ENCODE assay signal across 18 cellular contexts in genomic region chr11:62976109-62976508, GRCh38. TPM values are rescaled to one million over a fixed set of nuclear protein-coding genes. Genes with fewer than 3 reads are reported as not detected.
A peak's percentile ranks its signal among the peaks of the same experiment; 100 is the strongest.
DNase-seq lines count a peak whose midpoint lies in the region; ATAC-seq and TF ChIP-seq lines count a peak whose summit lies in the region.
"Had no signal": no experiment of that assay in that cellular context is flagged by ENCODE, and none has a peak within 500 bp of the region (broad histone marks: within the 10 kb centered on the region; RNA-seq: fewer than 3 reads in every experiment).

No MANE protein-coding gene starts in this region.

- no peak overlapping the region for H2AFZ ChIP-seq in SK-N-SH (ENCODE audit: low read depth)
- H2AFZ ChIP-seq in Karpas-422 (ENCODE audit: low read length) = no peak overlapping the region
- H2AFZ ChIP-seq: PC-9 had no signal

- H3K36me3 ChIP-seq in SK-N-SH (replicated peaks in 1 of 2; ENCODE audit: control insufficient read depth in 1 of 2, insufficient read depth in 2 of 2, low read length in 1 of 2) (no peaks in the 10 kb centered on the region), Karpas-422 (ENCODE audit: insufficient read depth, low read length) (no peaks in the 10 kb centered on the region)

- H3K4me3 ChIP-seq in SK-N-SH (ENCODE audit: low read depth in 2 of 2, low read length in 1 of 2) = no peak overlapping the region
- no peak overlapping the region for H3K4me3 ChIP-seq in Karpas-422 (ENCODE audit: low read length)
- H3K4me3 ChIP-seq: PC-9, SK-N-MC had no signal

- TF ChIP-seq EP300 in SK-N-SH (IDR thresholded peaks at IDR 0.05; ENCODE audit: borderline replicate concordance in 1 of 2, low read depth in 1 of 2, low read length in 1 of 2) = no peak

- H3F3A ChIP-seq in SK-N-SH (replicated peaks; ENCODE audit: insufficient read depth) = no peaks in the 10 kb centered on the region

- no peak overlapping the region for H3K27ac Mint-ChIP-seq in progenitor cell of endocrine pancreas
- H3K27ac Mint-ChIP-seq: H9 had no signal

- H3K9me2 ChIP-seq in SK-N-SH (no peaks in the 10 kb centered on the region), Karpas-422 (replicated peaks; ENCODE audit: insufficient read depth, low read length) (no peaks in the 10 kb centered on the region)

- POLR2A ChIA-PET in SK-N-SH (lab: Yijun Ruan, JAX) = interaction anchor here (1.1 kb wide), 1 partner anchor 135 kb away, joined by 4 read pairs; no protein-coding TSS in a partner anchor

- no peaks in the 10 kb centered on the region for H3K36me3 Mint-ChIP-seq in progenitor cell of endocrine pancreas (ENCODE audit: insufficient read depth)

- in situ Hi-C loops in SK-MEL-5 (cut with HindIII; ENCODE audit: low pct_unique_long_range_greater_than_20kb, low sequenced_read_pairs) = no loop called here

- peak; percentile 48 for DNase-seq in SK-N-SH
- DNase-seq in Karpas-422 = peak; percentile 80
- DNase-seq in SK-MEL-5 (ENCODE audit: low read depth, low spot score) = peak; percentile 45
- DNase-seq in progenitor cell of endocrine pancreas (ENCODE audit: low spot score, unreplicated experiment) = no peak
- DNase-seq: C1 segment of cervical spinal cord, EL, H9, NCI-H1048, NCI-H146, NCI-H2081 treated with DMSO at 0.1 percent for 48 hours, NCI-H226, NCI-H524 treated with DMSO at 0.1 percent for 48 hours, PC-9 had no signal

- H3K4me1 ChIP-seq in SK-N-SH (ENCODE audit: control insufficient read depth in 1 of 2, insufficient read depth in 2 of 2, low read depth in 1 of 2, low read length in 1 of 2) (peaks cover 0 to 10% of the 10 kb centered on the region in 2 experiments; a peak in 1 of 4 replicates), Karpas-422 (ENCODE audit: low read length) (no peaks in the 10 kb centered on the region)

- WGBS in SK-N-SH (ENCODE audit: low lambda C conversion rate) = 35% methylated on average over 5 of the region's 5 CpGs

- no peak for TF ChIP-seq RAD21 in SK-N-SH (IDR thresholded peaks at IDR 0.05; ENCODE audit: low read length)

- H3K27me3 ChIP-seq in SK-N-SH (ENCODE audit: insufficient read depth) (no peaks in the 10 kb centered on the region), Karpas-422 (ENCODE audit: low read length) (no peaks in the 10 kb centered on the region)

- H3K9ac ChIP-seq in SK-N-SH (no peak overlapping the region), Karpas-422 (ENCODE audit: low read length) (no peak overlapping the region)

- no peaks in the 10 kb centered on the region for H4K20me1 ChIP-seq in SK-N-SH (ENCODE audit: insufficient read depth)
- no peaks in the 10 kb centered on the region for H4K20me1 ChIP-seq in Karpas-422 (ENCODE audit: insufficient read depth, low read depth, low read length)

- no peak overlapping the region for H3K4me3 Mint-ChIP-seq in progenitor cell of endocrine pancreas (ENCODE audit: low read depth)
- H3K4me3 Mint-ChIP-seq: H9 had no signal

- H3K9me3 ChIP-seq in SK-N-SH (no peaks in the 10 kb centered on the region), Karpas-422 (ENCODE audit: low read length) (no peaks in the 10 kb centered on the region)

- H3K4me2 ChIP-seq in SK-N-SH (no peak overlapping the region), Karpas-422 (ENCODE audit: low read depth, low read length, poor library complexity, severe bottlenecking) (no peak overlapping the region)
- H3K4me2 ChIP-seq: PC-9 had no signal

- H3K9me3 Mint-ChIP-seq in progenitor cell of endocrine pancreas (ENCODE audit: low read depth) = no peaks in the 10 kb centered on the region
- H3K9me3 Mint-ChIP-seq: H9 had no signal

- H3K4me1 Mint-ChIP-seq in progenitor cell of endocrine pancreas (ENCODE audit: low read depth) = no peaks in the 10 kb centered on the region

- H3K79me2 ChIP-seq in SK-N-SH (ENCODE audit: insufficient read depth) (no peaks in the 10 kb centered on the region), Karpas-422 (ENCODE audit: low read length) (no peaks in the 10 kb centered on the region)

- ATAC-seq in SK-N-SH treated with all-trans-retinoic acid at 6 μM for 48 hours (no peak), HG02973 (IDR thresholded peaks at IDR 0.05; ENCODE audit: unreplicated experiment) (no peak), HG03280 (IDR thresholded peaks at IDR 0.05; ENCODE audit: unreplicated experiment) (no peak)

- H3K27ac ChIP-seq in SK-N-SH (ENCODE audit: low read depth in 2 of 2, low read length in 1 of 2) (no peak overlapping the region), Karpas-422 (ENCODE audit: low read length) (no peak overlapping the region)
- H3K27ac ChIP-seq: PC-9, SK-N-MC had no signal

- H3K27me3 Mint-ChIP-seq in progenitor cell of endocrine pancreas = peaks cover 22% of the 10 kb centered on the region

- CTCF ChIA-PET in SK-N-SH (lab: Yijun Ruan, JAX) = interaction anchor here (1.1 to 8.4 kb wide), 16 partner anchors 8 to 78 kb away, joined by 3 to 107 read pairs (median 8); partner anchors contain the start of gene SLC22A6

- TF ChIP-seq CTCF in SK-N-SH (IDR thresholded peaks at IDR 0.05) (no peak), progenitor cell of endocrine pancreas (IDR thresholded peaks at IDR 0.05; ENCODE audit: unreplicated experiment) (no peak)

TF ChIP-seq in SK-N-SH, 30 proteins besides CTCF, POLR2A, EP300 and RAD21 (continues in another document):
- no peak for TF ChIP-seq FOSL2 (IDR thresholded peaks at IDR 0.05; ENCODE audit: borderline replicate concordance, low read depth)

TF ChIP-seq in SK-N-SH treated with all-trans-retinoic acid at 6 μM for 48 hours, 23 proteins besides CTCF, POLR2A, EP300 and RAD21:
- TF ChIP-seq BACH2 (CRISPR knock-in tag; IDR thresholded peaks at IDR 0.05; ENCODE audit: borderline replicate concordance) = no peak
- no peak for TF ChIP-seq OSR1 (CRISPR knock-in tag; IDR thresholded peaks at IDR 0.05)
- no peak for TF ChIP-seq GLIS3 (CRISPR knock-in tag; IDR thresholded peaks at IDR 0.05)

RNA-seq across cellular contexts. Expression of gene SLC22A6, which starts 8.7 kb away (rescaled TPM):
- polyA plus RNA-seq in SK-N-SH (2012; rRNA removed) = not detected in 2 replicates
- not detected in 2 replicates for polyA plus RNA-seq in SK-N-SH (2012; cell fraction: cytosol; rRNA removed)
- not detected in 2 replicates for polyA plus RNA-seq in SK-N-SH (2012; cell fraction: nucleus; rRNA removed)
- not detected in 2 replicates for total RNA-seq in Karpas-422 (2014; rRNA removed; shearing (Covaris generic); ENCODE audit: low replicate concordance)
- not detected in 2 replicates for total RNA-seq in SK-MEL-5 (2014; rRNA removed; shearing (Covaris generic))
- not detected in 2 replicates for polyA plus RNA-seq in SK-MEL-5 (2015; cell fraction: cytosol; rRNA removed)
- polyA plus RNA-seq in SK-MEL-5 (2015; cell fraction: nucleus; rRNA removed) = not detected in 2 replicates
- total RNA-seq in progenitor cell of endocrine pancreas = not detected in 2 replicates
- total RNA-seq: H9; PC-9; T-helper 1 cell treated with Interleukin-12 subunit alpha and Interleukin-12 subunit beta and Interleukin-4 antibody, amounts not matched to agents 30 ng/mL and 1 ng/mL, for 36 hours had no signal

RNA-seq across cellular contexts. Expression of gene SLC22A8, which starts 39.5 kb away (rescaled TPM):
- not detected in 2 replicates for polyA plus RNA-seq in SK-N-SH (2012; rRNA removed)
- not detected in 2 replicates for polyA plus RNA-seq in SK-N-SH (2012; cell fraction: cytosol; rRNA removed)
- not detected in 2 replicates for polyA plus RNA-seq in SK-N-SH (2012; cell fraction: nucleus; rRNA removed)
- total RNA-seq in Karpas-422 (2014; rRNA removed; shearing (Covaris generic); ENCODE audit: low replicate concordance) = not detected in 2 replicates
- not detected in 2 replicates for total RNA-seq in SK-MEL-5 (2014; rRNA removed; shearing (Covaris generic))
- polyA plus RNA-seq in SK-MEL-5 (2015; cell fraction: cytosol; rRNA removed) = not detected in 2 replicates
- polyA plus RNA-seq in SK-MEL-5 (2015; cell fraction: nucleus; rRNA removed) = not detected in 2 replicates
- 2.4 and 4.1 TPM in 2 replicates for total RNA-seq in progenitor cell of endocrine pancreas
- total RNA-seq: H9; PC-9; T-helper 1 cell treated with Interleukin-12 subunit alpha and Interleukin-12 subunit beta and Interleukin-4 antibody, amounts not matched to agents 30 ng/mL and 1 ng/mL, for 36 hours had no signal

RNA-seq across cellular contexts. Expression of gene CHRM1, which starts 54.9 kb away (rescaled TPM):
- polyA plus RNA-seq in SK-N-SH (2012; rRNA removed) = not detected in 2 replicates
- not detected in 2 replicates for polyA plus RNA-seq in SK-N-SH (2012; cell fraction: cytosol; rRNA removed)
- polyA plus RNA-seq in SK-N-SH (2012; cell fraction: nucleus; rRNA removed) = not detected in 2 replicates
- total RNA-seq in Karpas-422 (2014; rRNA removed; shearing (Covaris generic); ENCODE audit: low replicate concordance) = not detected in 2 replicates
- 0.16 and 0.18 TPM in 2 replicates for total RNA-seq in SK-MEL-5 (2014; rRNA removed; shearing (Covaris generic))
- polyA plus RNA-seq in SK-MEL-5 (2015; cell fraction: cytosol; rRNA removed) = 0.20 and 0.33 TPM in 2 replicates
- polyA plus RNA-seq in SK-MEL-5 (2015; cell fraction: nucleus; rRNA removed) = 0.19 TPM in 1 of 2 replicates, not detected in the other
- 0.62 and 0.67 TPM in 2 replicates for total RNA-seq in progenitor cell of endocrine pancreas
- total RNA-seq: H9; PC-9; T-helper 1 cell treated with Interleukin-12 subunit alpha and Interleukin-12 subunit beta and Interleukin-4 antibody, amounts not matched to agents 30 ng/mL and 1 ng/mL, for 36 hours had no signal
